In the genomic region with DNA sequence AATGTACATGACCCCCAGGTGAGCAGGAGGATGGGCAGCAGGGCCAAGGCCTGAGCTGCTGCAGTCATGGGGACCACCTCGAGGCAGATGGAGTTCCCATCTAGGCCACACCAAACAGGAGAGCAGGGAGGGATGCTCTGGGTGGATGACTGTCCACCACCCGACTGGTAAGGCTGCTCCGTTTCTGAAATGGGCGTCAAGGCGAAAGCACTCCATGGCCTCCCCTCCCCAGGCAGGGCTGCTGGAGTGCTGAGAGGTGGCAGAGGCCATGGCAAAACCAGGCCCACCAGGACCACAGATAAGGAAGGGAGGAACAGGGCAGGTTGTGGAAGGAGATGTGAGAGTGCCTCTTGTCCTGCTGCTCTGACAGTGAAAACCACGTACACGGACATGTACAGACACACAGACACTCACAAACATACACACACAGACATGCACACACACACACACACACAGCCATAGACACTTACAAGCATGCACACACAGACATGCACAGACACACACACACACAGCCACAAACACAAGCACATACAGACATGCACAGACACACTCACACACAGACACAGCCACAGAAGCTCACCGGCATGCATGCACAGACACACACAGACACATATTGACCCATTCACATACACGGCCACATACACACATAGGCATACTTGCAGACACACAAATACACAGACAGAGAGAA, we compare ENCODE assay signal across 21 cellular contexts.
DNase-seq lines count a peak whose midpoint lies in the region; ATAC-seq, FAIRE-seq and TF ChIP-seq lines count a peak whose summit lies in the region.
"Had no signal": no experiment of that assay in that cellular context is flagged by ENCODE, and none has a peak within 500 bp of the region (broad histone marks: within the 10 kb centered on the region; RNA-seq: fewer than 3 reads in every experiment).

No MANE protein-coding gene starts in this region.

- WGBS in prostate gland, result 93% methylated on average over 9 of the region's 9 CpGs
- WGBS in small intestine, 3 donors, result 85 to 91% (median 89%) methylated on average over 9 of the region's 9 CpGs

- POLR2A ChIA-PET in RWPE1 (lab: Yijun Ruan, JAX; ENCODE audit: low non-redundant PET), result no interaction called here

- H3K36me3 ChIP-seq in DOHH2 (ENCODE audit: control insufficient read depth, low read length) (no peaks in the 10 kb centered on the region), prostate gland (no peaks in the 10 kb centered on the region), small intestine (ENCODE audit: control insufficient read depth in 2 of 2, insufficient read depth in 2 of 2, low read length in 2 of 2) (no peaks in the 10 kb centered on the region)
- H3K36me3 ChIP-seq: heart right ventricle had no signal

- H3K4me2 ChIP-seq in DOHH2 (ENCODE audit: low read length), result peak overlapping the region; percentile 83

- H3K4me3 ChIP-seq in DOHH2 (ENCODE audit: low read length) (peak overlapping the region; percentile 45), prostate gland (no peak overlapping the region), small intestine (ENCODE audit: low read depth in 1 of 2, low read length in 2 of 2) (no peak overlapping the region)
- H3K4me3 ChIP-seq: GM12878, heart right ventricle had no signal

- no peak for DNase-seq in RWPE1 (ENCODE audit: low spot score)
- no peak for DNase-seq in glutamatergic neuron
- DNase-seq in prostate gland (ENCODE audit: low spot score), result no peak
- DNase-seq in activated CD8-positive, alpha-beta memory T cell treated with anti-CD3 and anti-CD28 coated beads for 24 hours, result no peak
- DNase-seq in small intestine, result no peak
- DNase-seq in T1000 (lab: John Stamatoyannopoulos, UW), result no peak
- DNase-seq: ACHN; activated CD4-positive, alpha-beta T cell treated with anti-CD3 and anti-CD28 coated beads, Interleukin-2, amount 50 U/mL, for 48 hours; activated T-cell treated with anti-CD3 and anti-CD28 coated beads for 4 hours; amniotic stem cell; cerebellar nuclear complex; heart right ventricle; KBM-7; MV-4-11; NCI-H2081 treated with DMSO at 0.1 percent for 48 hours; SIG-M5; T-helper 1 cell had no signal

- no peaks in the 10 kb centered on the region for H3K9me2 ChIP-seq in DOHH2 (replicated peaks; ENCODE audit: control insufficient read depth, low read length)

- H3K4me1 Mint-ChIP-seq in glutamatergic neuron (ENCODE audit: low read depth, unreplicated experiment), result peaks cover 88% of the 10 kb centered on the region

- H4K20me1 ChIP-seq in DOHH2 (ENCODE audit: control insufficient read depth, insufficient read depth, low read depth, low read length), result no peaks in the 10 kb centered on the region

- CTCF ChIA-PET in RWPE1 (lab: Yijun Ruan, JAX), result no interaction called here

- peaks cover 17% of the 10 kb centered on the region for H3K27me3 Mint-ChIP-seq in glutamatergic neuron (ENCODE audit: unreplicated experiment)

- no peak for FAIRE-seq in small intestine (lab: Jason Lieb, UNC)
- FAIRE-seq: GM12878 had no signal

- H3K27ac ChIP-seq in DOHH2 (ENCODE audit: low read depth, low read length) (peak overlapping the region; percentile 59; the same call in 1 of the 2 replicates), RWPE1 (peak overlapping the region; percentile 16), prostate gland (peak overlapping the region; percentile 41 to 57), small intestine (ENCODE audit: low read depth in 1 of 2, low read length in 1 of 2) (no peak overlapping the region)

- ATAC-seq in HG03159 (IDR thresholded peaks at IDR 0.05; ENCODE audit: unreplicated experiment), result no peak
- ATAC-seq: GM12878, heart right ventricle had no signal

- H3K9me3 ChIP-seq in DOHH2 (ENCODE audit: control insufficient read depth, insufficient read depth, low read length), result no peaks in the 10 kb centered on the region
- no peaks in the 10 kb centered on the region for H3K9me3 ChIP-seq in prostate gland
- H3K9me3 ChIP-seq in small intestine (ENCODE audit: control insufficient read depth, low read depth), result no peaks in the 10 kb centered on the region
- H3K9me3 ChIP-seq: heart right ventricle had no signal

- no peak for TF ChIP-seq POLR2A in prostate gland (IDR thresholded peaks at IDR 0.05)

- H3F3A ChIP-seq in DOHH2 (ENCODE audit: control insufficient read depth, insufficient read depth), result peaks cover 15% of the 10 kb centered on the region

- H3K4me1 ChIP-seq in DOHH2 (ENCODE audit: control insufficient read depth, low read length), result peaks cover 53% of the 10 kb centered on the region
- H3K4me1 ChIP-seq in prostate gland (replicated peaks), result peaks cover 16% of the 10 kb centered on the region
- H3K4me1 ChIP-seq in small intestine (ENCODE audit: control insufficient read depth in 2 of 2, insufficient read depth in 1 of 2, low read depth in 1 of 2, low read length in 1 of 2), result peaks cover 2 to 4% of the 10 kb centered on the region in 2 donors

- intact Hi-C loops in prostate gland (cut with DNase I), result no loop called here

- H3K9me3 Mint-ChIP-seq in glutamatergic neuron (ENCODE audit: unreplicated experiment), result peaks cover 14% of the 10 kb centered on the region
- H3K9me3 Mint-ChIP-seq: stimulated activated naive CD8-positive, alpha-beta T cell treated with anti-CD3 and anti-CD28 coated beads, Interleukin-15, Interleukin-2, amounts not matched to agents 100 ng/mL and 50 ng/mL, for 24 hours had no signal

- TF ChIP-seq CTCF in DOHH2 (IDR thresholded peaks at IDR 0.05; ENCODE audit: low read depth, low read length, poor library complexity, severe bottlenecking) (no peak), RWPE1 (conservative IDR thresholded peaks at IDR 0.05; ENCODE audit: low read depth) (no peak), glutamatergic neuron (IDR thresholded peaks at IDR 0.05; ENCODE audit: partially characterized antibody, unreplicated experiment) (no peak), prostate gland (IDR thresholded peaks at IDR 0.05) (no peak)

- H3K79me2 ChIP-seq in DOHH2 (ENCODE audit: control insufficient read depth, low read length), result no peaks in the 10 kb centered on the region

- peak overlapping the region; percentile 83 for H3K27ac Mint-ChIP-seq in glutamatergic neuron (ENCODE audit: unreplicated experiment)
- H3K27ac Mint-ChIP-seq: stimulated activated naive CD8-positive, alpha-beta T cell treated with anti-CD3 and anti-CD28 coated beads, Interleukin-15, Interleukin-2, amounts not matched to agents 100 ng/mL and 50 ng/mL, for 24 hours had no signal

- peak overlapping the region; percentile 71 for H3K4me3 Mint-ChIP-seq in glutamatergic neuron (ENCODE audit: unreplicated experiment)
- H3K4me3 Mint-ChIP-seq: stimulated activated naive CD8-positive, alpha-beta T cell treated with anti-CD3 and anti-CD28 coated beads, Interleukin-15, Interleukin-2, amounts not matched to agents 100 ng/mL and 50 ng/mL, for 24 hours had no signal

- no peaks in the 10 kb centered on the region for H3K27me3 ChIP-seq in DOHH2 (ENCODE audit: control insufficient read depth, low read length)
- no peaks in the 10 kb centered on the region for H3K27me3 ChIP-seq in prostate gland (replicated peaks; ENCODE audit: insufficient read depth)
- H3K27me3 ChIP-seq in small intestine (ENCODE audit: control insufficient read depth in 2 of 2, insufficient read depth in 2 of 2, low read length in 2 of 2), result no peaks in the 10 kb centered on the region
- H3K27me3 ChIP-seq: heart right ventricle had no signal

- H3K36me3 Mint-ChIP-seq in glutamatergic neuron (ENCODE audit: unreplicated experiment), result no peaks in the 10 kb centered on the region

Comparison
In these comparisons a context has a peak if more than half of its experiments do, and no peak if none do; other contexts are left out.
1. H3K27ac ChIP-seq: peak in DOHH2 (single experiment), RWPE1 (single experiment) and prostate gland (2 of 2); none in small intestine (0 of 2).